ENCODE assay signal across 22 cellular contexts in the genomic region with DNA sequence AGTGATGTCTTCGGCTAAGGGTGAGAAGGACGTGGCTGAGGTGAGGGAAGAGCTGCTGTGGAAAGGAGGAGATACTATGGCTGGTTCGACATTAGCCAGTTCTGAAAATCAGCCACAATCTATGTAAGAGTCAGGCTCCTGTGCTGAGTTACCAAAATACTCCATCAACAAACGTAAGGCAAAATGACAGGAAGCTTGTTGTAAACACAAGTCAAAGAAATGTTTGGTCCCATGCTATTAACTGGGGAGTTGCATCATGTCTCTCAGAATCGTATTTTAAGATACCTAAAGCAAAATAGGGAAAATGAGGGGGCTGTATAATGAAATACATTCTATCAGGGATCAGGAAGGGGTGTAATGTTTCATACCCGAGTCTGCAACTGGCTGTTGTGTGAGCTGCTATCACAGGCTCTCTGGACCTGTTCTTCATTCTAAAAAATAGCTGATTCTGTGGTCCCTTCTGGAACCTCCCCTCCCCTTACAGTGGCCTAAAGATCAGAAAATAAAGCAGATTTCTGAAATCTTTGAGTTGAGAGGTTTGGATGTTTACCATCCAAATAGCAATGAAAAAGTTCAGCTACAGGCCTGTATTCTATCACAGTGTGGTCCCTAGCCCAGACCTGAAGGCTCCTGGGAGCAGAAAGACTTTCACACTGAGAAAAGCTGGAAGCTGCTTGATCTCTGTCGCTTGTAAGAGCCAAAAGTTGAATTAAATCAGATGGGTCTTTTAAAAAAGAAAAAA.
A peak's percentile ranks its signal among the peaks of the same experiment; 100 is the strongest.
DNase-seq lines count a peak whose midpoint lies in the region; ATAC-seq, FAIRE-seq and TF ChIP-seq lines count a peak whose summit lies in the region.
"Had no signal": no experiment of that assay in that cellular context is flagged by ENCODE, and none has a peak within 500 bp of the region (broad histone marks: within the 10 kb centered on the region; RNA-seq: fewer than 3 reads in every experiment).

No MANE protein-coding gene starts in this region.

- H3K27ac ChIP-seq in GM23338 (ENCODE audit: low read depth) (peak overlapping the region; percentile 61; the same call in 1 of the 2 replicates), colonic mucosa (peak overlapping the region; percentile 3), gastrocnemius medialis (peak overlapping the region in 3 of 4 donors; percentile 8 to 20 (median 19))
- H3K27ac ChIP-seq: body of pancreas, parathyroid adenoma had no signal

- ATAC-seq in GM23338, result 0 out of 3 replicates have a peak, but pooled peaks have one; percentile 36
- ATAC-seq in gastrocnemius medialis, result no peak
- ATAC-seq in HG03571 (IDR thresholded peaks at IDR 0.05; ENCODE audit: unreplicated experiment), result no peak
- ATAC-seq in HG03095 (IDR thresholded peaks at IDR 0.05; ENCODE audit: unreplicated experiment), result no peak
- no peak for ATAC-seq in T-helper 17 cell
- ATAC-seq: body of pancreas, mucosa of descending colon, Panc1 had no signal

- H4K20me1 ChIP-seq in GM23338 (replicated peaks; ENCODE audit: insufficient read depth), result no peaks in the 10 kb centered on the region

- H3K36me3 Mint-ChIP-seq in GM23338 (ENCODE audit: low read depth), result no peaks in the 10 kb centered on the region
- no peaks in the 10 kb centered on the region for H3K36me3 Mint-ChIP-seq in T-helper 17 cell (ENCODE audit: low read depth)
- H3K36me3 Mint-ChIP-seq: type B pancreatic cell had no signal

- H3K9ac ChIP-seq in colonic mucosa (ENCODE audit: low read depth in 2 of 2, low read length in 2 of 2), result no peak overlapping the region
- H3K9ac ChIP-seq: parathyroid adenoma had no signal

- H3K4me3 ChIP-seq in GM23338 (no peak overlapping the region), colonic mucosa (no peak overlapping the region), gastrocnemius medialis (no peak overlapping the region)
- H3K4me3 ChIP-seq: body of pancreas, HAP-1, mucosa of descending colon had no signal

- H3K4me1 ChIP-seq in GM23338 (ENCODE audit: insufficient read depth) (peaks cover 7% of the 10 kb centered on the region), colonic mucosa (no peaks in the 10 kb centered on the region), gastrocnemius medialis (peaks cover 15 to 31% of the 10 kb centered on the region in 2 donors)
- H3K4me1 ChIP-seq: body of pancreas, parathyroid adenoma had no signal

- FAIRE-seq in islet of Langerhans (lab: Jason Lieb, UNC), result peak; percentile 13
- FAIRE-seq: GM18507, small intestine had no signal

- no peak overlapping the region for H2AFZ ChIP-seq in GM23338
- H2AFZ ChIP-seq: parathyroid adenoma had no signal

- H3K27ac Mint-ChIP-seq in GM23338 (peak overlapping the region; percentile 4; the same call in 1 of the 2 replicates), T-helper 17 cell (no peak overlapping the region)
- H3K27ac Mint-ChIP-seq: CD4-positive, alpha-beta T cell; type B pancreatic cell had no signal

- TF ChIP-seq POLR2A in gastrocnemius medialis (IDR thresholded peaks at IDR 0.05), result no peak

- intact Hi-C loops in colonic mucosa (cut with DNase I), result no loop called here
- intact Hi-C loops in gastrocnemius medialis (cut with DNase I; ENCODE audit: low total_unique reads), result no loop called here

- H3K9me3 ChIP-seq in colonic mucosa, result no peaks in the 10 kb centered on the region
- H3K9me3 ChIP-seq in gastrocnemius medialis, result no peaks in the 10 kb centered on the region
- no peaks in the 10 kb centered on the region for H3K9me3 ChIP-seq in T-helper 17 cell (ENCODE audit: control insufficient read depth, low read length, poor library complexity, severe bottlenecking)
- H3K9me3 ChIP-seq: body of pancreas, HAP-1, mucosa of descending colon had no signal

- H3K4me2 ChIP-seq in GM23338, result no peak overlapping the region

- no peaks in the 10 kb centered on the region for H3K9me3 Mint-ChIP-seq in GM23338
- H3K9me3 Mint-ChIP-seq: CD4-positive, alpha-beta T cell; type B pancreatic cell had no signal

- no peaks in the 10 kb centered on the region for H3K36me3 ChIP-seq in GM23338 (ENCODE audit: insufficient read depth)
- no peaks in the 10 kb centered on the region for H3K36me3 ChIP-seq in colonic mucosa
- no peaks in the 10 kb centered on the region for H3K36me3 ChIP-seq in gastrocnemius medialis
- H3K36me3 ChIP-seq: HAP-1 had no signal

- no peaks in the 10 kb centered on the region for H3K79me2 ChIP-seq in GM23338 (replicated peaks; ENCODE audit: insufficient read depth)
- H3K79me2 ChIP-seq: parathyroid adenoma had no signal

- H3K27me3 Mint-ChIP-seq in GM23338 (ENCODE audit: insufficient read depth, low read depth, poor library complexity) (no peaks in the 10 kb centered on the region), T-helper 17 cell (peaks cover 30% of the 10 kb centered on the region)
- H3K27me3 Mint-ChIP-seq: type B pancreatic cell had no signal

- no peaks in the 10 kb centered on the region for H3K9me2 ChIP-seq in GM23338 (ENCODE audit: insufficient read depth)

- H3K4me3 Mint-ChIP-seq in GM23338 (no peak overlapping the region), T-helper 17 cell (no peak overlapping the region)
- H3K4me3 Mint-ChIP-seq: CD4-positive, alpha-beta T cell; type B pancreatic cell had no signal

- TF ChIP-seq CTCF in GM23338 (conservative IDR thresholded peaks at IDR 0.05; ENCODE audit: low read depth in 2 of 2) (no peak), colonic mucosa (IDR thresholded peaks at IDR 0.05) (no peak), gastrocnemius medialis (IDR thresholded peaks at IDR 0.05 in 4 of 5, conservative IDR thresholded peaks at IDR 0.05 in 1 of 5) (no peak)

- no peaks in the 10 kb centered on the region for H3F3A ChIP-seq in GM23338 (replicated peaks; ENCODE audit: low read depth)

- in situ Hi-C loops in gastrocnemius medialis (cut with MboI; ENCODE audit: low sequenced_read_pairs in 4 of 4), result loop anchor here in 1 of 4 donors (25.0 kb wide), 1 partner anchor 99 kb away; no protein-coding TSS in a partner anchor

- H3K27me3 ChIP-seq in GM23338 (ENCODE audit: insufficient read depth) (no peaks in the 10 kb centered on the region), colonic mucosa (no peaks in the 10 kb centered on the region), gastrocnemius medialis (no peaks in the 10 kb centered on the region)
- H3K27me3 ChIP-seq: body of pancreas had no signal

- H3K4me1 Mint-ChIP-seq in GM23338, result peaks cover 17% of the 10 kb centered on the region
- H3K4me1 Mint-ChIP-seq in T-helper 17 cell, result no peaks in the 10 kb centered on the region

- DNase-seq in GM23338 (ENCODE audit: low spot score) (no peak), colonic mucosa (no peak), gastrocnemius medialis (no peak), NCI-H2081 treated with DMSO at 0.1 percent for 48 hours (lab: John Stamatoyannopoulos, UW) (no peak), T-helper 17 cell (no peak)
- DNase-seq: ACHN; activated CD4-positive, alpha-beta T cell treated with anti-CD3 and anti-CD28 coated beads, Interleukin-2, amount 50 U/mL, for 1 hour; activated naive CD4-positive, alpha-beta T cell; body of pancreas; CD4-positive, alpha-beta T cell; DND-41; hypothalamus; mucosa of descending colon; small intestine had no signal

TF ChIP-seq in GM23338, 12 proteins besides CTCF, POLR2A, EP300 and RAD21:
- no peak for TF ChIP-seq ZNF331 (CRISPR knock-in tag; IDR thresholded peaks at IDR 0.05; ENCODE audit: low read depth)

Comparison
In these comparisons a context has a peak if more than half of its experiments do, and no peak if none do; other contexts are left out.
1. H3K27ac ChIP-seq: peak in every context shown above with its lines; median percentile 61 in GM23338; 19 in gastrocnemius medialis; 3 in colonic mucosa.